Comparison of ENCODE assay signal across 26 cellular contexts in the genomic region with DNA sequence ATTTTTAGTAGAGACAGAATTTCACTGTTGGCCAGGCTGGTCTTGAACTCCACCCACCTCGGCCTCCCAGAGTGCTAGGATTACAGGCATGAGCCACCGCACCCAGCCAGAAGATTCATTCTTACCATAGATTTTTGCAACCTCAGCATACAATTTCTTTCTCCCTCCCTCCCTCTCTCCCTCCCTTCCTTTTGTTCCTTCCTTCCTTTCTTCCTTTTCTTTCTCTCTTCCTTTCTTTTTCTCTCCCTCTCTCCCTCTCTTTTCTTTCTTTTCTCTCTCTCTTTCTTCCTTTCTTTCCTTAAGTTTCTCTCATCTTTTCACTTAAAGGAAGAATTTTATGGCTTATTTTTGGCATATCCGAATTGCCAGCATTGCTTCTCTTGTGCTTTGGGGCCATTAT.
"Had no signal": no experiment of that assay in that cellular context is flagged by ENCODE, and none has a peak within 500 bp of the region (broad histone marks: within the 10 kb centered on the region; RNA-seq: fewer than 3 reads in every experiment).

No MANE protein-coding gene starts in this region.

- H3K4me1 ChIP-seq: foreskin keratinocyte, left ventricle myocardium inferior, lower lobe of right lung, spleen, testis, tibial nerve, upper lobe of right lung, vagina had no signal

- ATAC-seq: foreskin keratinocyte; left cardiac atrium; lower lobe of right lung; psoas muscle; sciatic nerve; stimulated activated naive B cell treated with anti-CD40 and anti-IgM and Interleukin-4, amounts not matched to agents 10 μg/mL and 1 μg/mL and 100 μg/mL, for 72 hours; stimulated activated naive CD8-positive, alpha-beta T cell treated with anti-CD3 and anti-CD28 coated beads, Interleukin-15, amount 100 ng/mL, for 72 hours; upper lobe of right lung had no signal

- H3K27ac Mint-ChIP-seq: endodermal cell; memory B cell; mesothelial cell of epicardium; stimulated activated naive B cell treated with anti-CD40 and anti-IgM and Interleukin-4, amounts not matched to agents 10 μg/mL and 1 μg/mL and 100 μg/mL, for 72 hours; stimulated activated naive CD8-positive, alpha-beta T cell treated with anti-CD3 and anti-CD28 coated beads, Interleukin-15, amount 100 ng/mL, for 72 hours had no signal

- H3K4me3 Mint-ChIP-seq: endodermal cell; memory B cell; mesothelial cell of epicardium; stimulated activated naive B cell treated with anti-CD40 and anti-IgM and Interleukin-4, amounts not matched to agents 10 μg/mL and 1 μg/mL and 100 μg/mL, for 72 hours; stimulated activated naive CD8-positive, alpha-beta T cell treated with anti-CD3 and anti-CD28 coated beads, Interleukin-15, amount 100 ng/mL, for 72 hours had no signal

- H3K79me2 ChIP-seq: hepatocyte had no signal

- DNase-seq: effector CD4-positive, alpha-beta T cell; endodermal cell; erythroblast; foreskin keratinocyte; head of caudate nucleus; kidney; left cardiac atrium; left ventricle myocardium inferior; lower lobe of right lung; psoas muscle; retina; spleen; stimulated activated CD4-positive, alpha-beta T cell treated with anti-CD3 and anti-CD28 coated beads, Interleukin-15, amount 100 ng/mL, for 24 hours; stimulated activated CD4-positive, alpha-beta T cell treated with anti-CD3 and anti-CD28 coated beads, Interleukin-1b, Interleukin-23, amount 100 ng/mL, for 48 hours; stimulated activated CD4-positive, alpha-beta T cell treated with anti-CD3 and anti-CD28 coated beads, Interleukin-4, amount 100 ng/mL, for 24 hours; stimulated activated naive B cell treated with anti-CD40 and anti-IgM and Interleukin-4, amounts not matched to agents 10 μg/mL and 1 μg/mL and 100 μg/mL, for 72 hours; stimulated activated naive CD8-positive, alpha-beta T cell treated with anti-CD3 and anti-CD28 coated beads, Interleukin-15, amount 100 ng/mL, for 72 hours; testis; upper lobe of right lung had no signal

- H3K4me1 Mint-ChIP-seq: endodermal cell; memory B cell; mesothelial cell of epicardium; stimulated activated naive B cell treated with anti-CD40 and anti-IgM and Interleukin-4, amounts not matched to agents 10 μg/mL and 1 μg/mL and 100 μg/mL, for 72 hours had no signal

- H3K27me3 Mint-ChIP-seq: memory B cell; stimulated activated naive B cell treated with anti-CD40 and anti-IgM and Interleukin-4, amounts not matched to agents 10 μg/mL and 1 μg/mL and 100 μg/mL, for 72 hours; stimulated activated naive CD8-positive, alpha-beta T cell treated with anti-CD3 and anti-CD28 coated beads, Interleukin-15, amount 100 ng/mL, for 72 hours had no signal

- H3K4me2 ChIP-seq: hepatocyte had no signal

- H3K9me3 ChIP-seq: left ventricle myocardium inferior, lower lobe of right lung, neutrophil, psoas muscle, spleen, testis, tibial nerve, upper lobe of right lung, vagina had no signal

- H3K9me3 Mint-ChIP-seq: endodermal cell; memory B cell; stimulated activated naive B cell treated with anti-CD40 and anti-IgM and Interleukin-4, amounts not matched to agents 10 μg/mL and 1 μg/mL and 100 μg/mL, for 72 hours; stimulated activated naive CD8-positive, alpha-beta T cell treated with anti-CD3 and anti-CD28 coated beads, Interleukin-15, amount 100 ng/mL, for 72 hours had no signal

- H2AFZ ChIP-seq: hepatocyte had no signal

- H3K27ac ChIP-seq: foreskin keratinocyte, hepatocyte, left ventricle myocardium inferior, lower lobe of right lung, neutrophil, psoas muscle, spleen, testis, tibial nerve, upper lobe of right lung, vagina had no signal

- H3K4me3 ChIP-seq: hepatocyte, left ventricle myocardium inferior, lower lobe of right lung, psoas muscle, spleen, testis, tibial nerve, upper lobe of right lung, vagina had no signal

- H3K27me3 ChIP-seq: foreskin keratinocyte, hepatocyte, neutrophil, spleen, testis, tibial nerve, upper lobe of right lung, vagina had no signal
